In the genomic region with DNA sequence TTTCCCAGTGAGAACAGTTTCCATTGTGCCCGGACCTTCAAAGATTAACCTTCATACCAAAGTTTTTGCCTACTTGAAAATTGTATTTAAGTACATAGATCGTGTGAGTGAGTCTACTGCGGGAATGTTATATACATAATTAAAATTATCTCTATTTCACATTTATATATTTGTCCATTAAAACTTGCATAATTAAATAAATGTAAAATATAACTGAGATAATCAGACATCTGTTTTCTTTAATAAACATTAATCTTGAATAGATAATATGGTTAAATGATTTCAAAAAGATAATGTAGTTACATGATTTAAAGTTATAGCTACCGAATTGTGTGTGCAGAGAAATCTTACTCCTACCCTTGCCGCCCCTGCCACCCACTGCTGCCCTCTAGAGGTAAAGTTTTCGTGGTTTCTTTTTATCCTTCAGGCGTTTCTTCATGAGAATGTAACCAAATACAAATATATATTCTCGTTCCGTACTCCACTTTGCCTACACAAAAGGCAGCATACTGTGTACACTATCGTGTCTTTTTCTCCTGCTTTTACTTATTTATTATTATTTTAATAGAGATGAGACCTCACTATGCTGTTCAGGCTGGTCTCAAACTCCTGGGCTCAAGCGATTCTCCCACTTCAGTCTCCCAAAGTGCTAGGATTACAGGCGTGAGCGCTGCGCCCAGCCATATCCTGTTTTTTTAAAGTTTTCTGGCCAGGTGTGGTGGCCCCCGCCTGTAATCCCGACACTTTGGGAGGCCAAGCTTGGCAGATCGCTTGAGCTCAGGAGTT, we compare ENCODE assay signal across 8 cellular contexts. TPM values are rescaled to one million over a fixed set of nuclear protein-coding genes. Genes with fewer than 3 reads are reported as not detected.
A peak's percentile ranks its signal among the peaks of the same experiment; 100 is the strongest.
DNase-seq lines count a peak whose midpoint lies in the region; ATAC-seq and TF ChIP-seq lines count a peak whose summit lies in the region.

No MANE protein-coding gene starts in this region.

- peaks cover 0 to 84% (median 7%) of the 10 kb centered on the region in 6 donors for H3K36me3 ChIP-seq in spleen

- no peak overlapping the region for H3K27ac Mint-ChIP-seq in activated CD8-positive, alpha-beta T cell treated with anti-CD3 and anti-CD28 coated beads, Interleukin-2, amount 10 ng/mL, durations not matched to agents 7 days and 5 days

- peaks cover 20% of the 10 kb centered on the region for H3K4me1 Mint-ChIP-seq in activated CD8-positive, alpha-beta T cell treated with anti-CD3 and anti-CD28 coated beads, Interleukin-2, amount 10 ng/mL, durations not matched to agents 7 days and 5 days (ENCODE audit: low read depth)

- DNase-seq in activated gamma-delta T cell treated with Interleukin-2 at 50 U/mL for 16 hours, result peak; percentile 44
- DNase-seq in activated gamma-delta T cell (lab: John Stamatoyannopoulos, UW), result no peak
- DNase-seq in NCI-H226, result peak; percentile 19
- DNase-seq in activated CD8-positive, alpha-beta T cell treated with anti-CD3 and anti-CD28 coated beads, Interleukin-2, amount 10 ng/mL, durations not matched to agents 7 days and 5 days, result peak; percentile 70
- DNase-seq in fibroblast of mammary gland (ENCODE audit: low read depth), result peak; percentile 41
- peak; percentile 78 for DNase-seq in spleen
- DNase-seq in GOT3 (lab: John Stamatoyannopoulos, UW), result no peak

- H3K27ac ChIP-seq in spleen, result no peak overlapping the region

- TF ChIP-seq CTCF in fibroblast of mammary gland (conservative IDR thresholded peaks at IDR 0.05; ENCODE audit: control insufficient read depth, insufficient read depth, low read depth, low read length) (peak; percentile 73), spleen (IDR thresholded peaks at IDR 0.05 in 8 of 11, conservative IDR thresholded peaks at IDR 0.05 in 3 of 11) (peak; percentile 25 to 72 (median 57))

- TF ChIP-seq POLR2A in spleen (IDR thresholded peaks at IDR 0.05), result no peak

- intact Hi-C loops in spleen (cut with DNase I; ENCODE audit: low total_unique reads), result loop anchor here (5.0 kb wide), 1 partner anchor 143 kb away; the partner anchor contains the start of gene WDR81

- POLR2A ChIA-PET in activated CD8-positive, alpha-beta T cell treated with anti-CD3 and anti-CD28 coated beads, Interleukin-2, amount 10 ng/mL, durations not matched to agents 7 days and 5 days (lab: Charles Lee), result interaction anchor here (0.7 kb wide), 1 partner anchor 166 kb away, joined by 3 read pairs; no protein-coding TSS in a partner anchor

- peaks cover 38% of the 10 kb centered on the region for H3K36me3 Mint-ChIP-seq in activated CD8-positive, alpha-beta T cell treated with anti-CD3 and anti-CD28 coated beads, Interleukin-2, amount 10 ng/mL, durations not matched to agents 7 days and 5 days (ENCODE audit: low read depth)

- H3K9me3 Mint-ChIP-seq in activated CD8-positive, alpha-beta T cell treated with anti-CD3 and anti-CD28 coated beads, Interleukin-2, amount 10 ng/mL, durations not matched to agents 7 days and 5 days (ENCODE audit: insufficient read depth), result no peaks in the 10 kb centered on the region

- peaks cover 0 to 19% (median 0%) of the 10 kb centered on the region in 6 donors for H3K4me1 ChIP-seq in spleen

- WGBS in spleen, 5 donors, result 55 to 82% (median 67%) methylated on average over 16 to 17 of the region's 17 CpGs

- no peaks in the 10 kb centered on the region for H3K27me3 ChIP-seq in spleen (replicated peaks in 1 of 7)

- no peaks in the 10 kb centered on the region for H3K27me3 Mint-ChIP-seq in activated CD8-positive, alpha-beta T cell treated with anti-CD3 and anti-CD28 coated beads, Interleukin-2, amount 10 ng/mL, durations not matched to agents 7 days and 5 days (ENCODE audit: low read depth)

- CTCF ChIA-PET in activated CD8-positive, alpha-beta T cell treated with anti-CD3 and anti-CD28 coated beads, Interleukin-2, amount 10 ng/mL, durations not matched to agents 7 days and 5 days (lab: Charles Lee), result interaction anchor here (0.6 to 2.1 kb wide), 23 partner anchors 10 to 218 kb away, joined by 3 to 16 read pairs (median 4); no protein-coding TSS in a partner anchor

- no peak overlapping the region for H3K4me3 Mint-ChIP-seq in activated CD8-positive, alpha-beta T cell treated with anti-CD3 and anti-CD28 coated beads, Interleukin-2, amount 10 ng/mL, durations not matched to agents 7 days and 5 days

- no peaks in the 10 kb centered on the region for H3K9me3 ChIP-seq in spleen

- ATAC-seq in activated CD8-positive, alpha-beta T cell treated with anti-CD3 and anti-CD28 coated beads, Interleukin-2, amount 10 ng/mL, durations not matched to agents 7 days and 5 days, result peak; percentile 59
- no peak for ATAC-seq in GM19397 (IDR thresholded peaks at IDR 0.05; ENCODE audit: unreplicated experiment)

- H3K4me3 ChIP-seq in fibroblast of mammary gland (ENCODE audit: control insufficient read depth, low read depth, low read length), result no peak overlapping the region
- H3K4me3 ChIP-seq in spleen, result no peak overlapping the region

RNA-seq across cellular contexts. Expression of gene RPA1, which starts 35.6 kb away (rescaled TPM):
- total RNA-seq in activated CD8-positive, alpha-beta T cell treated with anti-CD3 and anti-CD28 coated beads, Interleukin-2, amount 10 ng/mL, durations not matched to agents 7 days and 5 days, result 100 to 1,000 TPM; 314 to 325 TPM
- 100 to 1,000 TPM in 1 of 7 donors, 10 to 100 TPM in 6; 25.2 to 101 (median 76.1) TPM for total RNA-seq in spleen
- polyA plus RNA-seq in spleen, result 10 to 100 TPM; 20.7 to 29.5 (median 24.2) TPM

RNA-seq across cellular contexts. Expression of gene SMYD4, which starts 35.7 kb away (rescaled TPM):
- total RNA-seq in activated CD8-positive, alpha-beta T cell treated with anti-CD3 and anti-CD28 coated beads, Interleukin-2, amount 10 ng/mL, durations not matched to agents 7 days and 5 days, result 10 to 100 TPM; 40.3 to 41.7 TPM
- 10 to 100 TPM; 17.2 to 28.1 (median 23.8) TPM for total RNA-seq in spleen
- 1 to 10 TPM; 3.8 to 6.1 (median 4.7) TPM for polyA plus RNA-seq in spleen

Comparison
In these comparisons a context has a peak if more than half of its experiments do, and no peak if none do; other contexts are left out.
1. DNase-seq: peak in activated gamma-delta T cell treated with Interleukin-2 at 50 U/mL for 16 hours (single experiment), NCI-H226 (single experiment), activated CD8-positive, alpha-beta T cell treated with anti-CD3 and anti-CD28 coated beads, Interleukin-2, amount 10 ng/mL, durations not matched to agents 7 days and 5 days (single experiment), fibroblast of mammary gland (single experiment) and spleen (single experiment); none in activated gamma-delta T cell (single experiment) and GOT3 (single experiment).